In the genomic region with DNA sequence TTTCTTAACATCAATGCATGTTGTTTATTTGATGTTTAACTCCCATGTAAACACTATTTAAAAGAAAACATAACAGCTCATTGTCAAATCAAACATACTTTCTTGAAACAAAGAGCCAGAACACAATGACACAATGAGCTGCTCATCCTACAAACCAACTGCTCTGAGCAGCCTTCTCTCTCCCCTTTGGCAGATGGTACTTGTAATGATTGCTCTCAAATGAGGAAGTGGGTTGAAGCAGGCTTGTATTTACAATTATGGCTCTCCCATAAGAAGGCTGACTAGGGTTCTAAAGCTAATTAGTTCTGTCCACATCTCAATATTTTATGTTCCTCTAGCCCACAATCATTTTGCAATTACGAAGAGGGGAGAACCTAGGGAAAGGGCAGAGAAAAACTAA, we compare ENCODE assay signal across 18 cellular contexts.
A peak's percentile ranks its signal among the peaks of the same experiment; 100 is the strongest.
DNase-seq lines count a peak whose midpoint lies in the region; TF ChIP-seq lines count a peak whose summit lies in the region.
"Had no signal": no experiment of that assay in that cellular context is flagged by ENCODE, and none has a peak within 500 bp of the region (broad histone marks: within the 10 kb centered on the region; RNA-seq: fewer than 3 reads in every experiment).

No MANE protein-coding gene starts in this region.

- POLR2A ChIA-PET in activated CD4-positive, alpha-beta memory T cell treated with anti-CD3 and anti-CD28 coated beads, Interleukin-2, amount 10 ng/mL, durations not matched to agents 7 days and 5 days (lab: Charles Lee), result no interaction called here

- no peak overlapping the region for H3K27ac ChIP-seq in endodermal cell (ENCODE audit: low read depth, low read length)
- H3K27ac ChIP-seq: esophagus muscularis mucosa, left lung, vagina had no signal

- peak; percentile 31 for DNase-seq in DMS53 treated with DMSO at 0.1 percent for 48 hours (lab: John Stamatoyannopoulos, UW; ENCODE audit: unreplicated experiment)
- peak; percentile 27 for DNase-seq in NB4 (ENCODE audit: low read depth)
- peak; percentile 56 for DNase-seq in NCI-H748 (lab: John Stamatoyannopoulos, UW; ENCODE audit: unreplicated experiment)
- no peak for DNase-seq in endodermal cell
- DNase-seq in inferior parietal cortex (ENCODE audit: extremely low spot score), result no peak
- DNase-seq in activated CD4-positive, alpha-beta memory T cell treated with anti-CD3 and anti-CD28 coated beads, Interleukin-2, amount 10 ng/mL, durations not matched to agents 7 days and 5 days, result no peak
- DNase-seq in central memory CD4-positive, alpha-beta T cell, result no peak
- DNase-seq: activated CD4-positive, alpha-beta T cell treated with anti-CD3 and anti-CD28 coated beads, Interleukin-2, amount 50 U/mL, for 4 hours; activated naive CD4-positive, alpha-beta T cell treated with Interleukin-2 at 50 U/mL for 16 hours; activated T-cell treated with anti-CD3 and anti-CD28 coated beads for 4 hours; AML-193; caudate nucleus; left lung; mucosa of descending colon; stimulated activated CD8-positive, alpha-beta memory T cell treated with anti-CD3 and anti-CD28 coated beads, Interleukin-4, amount 100 ng/mL, for 48 hours; substantia nigra had no signal

- TF ChIP-seq CTCF in NB4 (IDR thresholded peaks at IDR 0.05; ENCODE audit: low read depth, low read length) (no peak), endodermal cell (conservative IDR thresholded peaks at IDR 0.05) (no peak)

- no peaks in the 10 kb centered on the region for H3K36me3 ChIP-seq in endodermal cell (ENCODE audit: control insufficient read depth, insufficient read depth, low read length)
- H3K36me3 ChIP-seq: esophagus muscularis mucosa, left lung, vagina had no signal

- H3K27ac Mint-ChIP-seq in endodermal cell, result no peak overlapping the region
- H3K27ac Mint-ChIP-seq in activated CD4-positive, alpha-beta memory T cell treated with anti-CD3 and anti-CD28 coated beads, Interleukin-2, amount 10 ng/mL, durations not matched to agents 7 days and 5 days, result no peak overlapping the region

- H3K27me3 ChIP-seq in endodermal cell (ENCODE audit: control insufficient read depth, insufficient read depth, low read length, poor library complexity, severe bottlenecking), result no peaks in the 10 kb centered on the region
- H3K27me3 ChIP-seq: esophagus muscularis mucosa, left lung, vagina had no signal

- H3K9me3 ChIP-seq in endodermal cell (ENCODE audit: control insufficient read depth, low read length), result peaks cover 4% of the 10 kb centered on the region
- H3K9me3 ChIP-seq: esophagus muscularis mucosa, left lung, vagina had no signal

- no peak overlapping the region for H3K4me3 ChIP-seq in NB4 (ENCODE audit: low read depth, low read length)
- peak overlapping the region; percentile 14 for H3K4me3 ChIP-seq in endodermal cell (ENCODE audit: low read length)
- H3K4me3 ChIP-seq: esophagus muscularis mucosa, left lung, mucosa of descending colon, vagina had no signal

- WGBS in endodermal cell (ENCODE audit: insufficient coverage in 1 of 2, insufficient read length in 1 of 2), 2 experiments, result no CpG with 5 or more reads among the region's 1 CpG

- CTCF ChIA-PET in activated CD4-positive, alpha-beta memory T cell treated with anti-CD3 and anti-CD28 coated beads, Interleukin-2, amount 10 ng/mL, durations not matched to agents 7 days and 5 days (lab: Charles Lee), result no interaction called here

- no peaks in the 10 kb centered on the region for H3K36me3 Mint-ChIP-seq in endodermal cell (ENCODE audit: low read depth)
- H3K36me3 Mint-ChIP-seq in activated CD4-positive, alpha-beta memory T cell treated with anti-CD3 and anti-CD28 coated beads, Interleukin-2, amount 10 ng/mL, durations not matched to agents 7 days and 5 days (ENCODE audit: low read depth), result no peaks in the 10 kb centered on the region

- no peak overlapping the region for H3K9ac ChIP-seq in endodermal cell (ENCODE audit: extremely low read depth, low read length, poor library complexity, severe bottlenecking)

- TF ChIP-seq POLR2A in NB4 (IDR thresholded peaks at IDR 0.05; ENCODE audit: extremely low read depth, insufficient read length), result no peak

- no peak overlapping the region for H3K4me3 Mint-ChIP-seq in endodermal cell
- H3K4me3 Mint-ChIP-seq in activated CD4-positive, alpha-beta memory T cell treated with anti-CD3 and anti-CD28 coated beads, Interleukin-2, amount 10 ng/mL, durations not matched to agents 7 days and 5 days, result no peak overlapping the region

- peaks cover 14% of the 10 kb centered on the region for H3K4me1 Mint-ChIP-seq in endodermal cell
- no peaks in the 10 kb centered on the region for H3K4me1 Mint-ChIP-seq in activated CD4-positive, alpha-beta memory T cell treated with anti-CD3 and anti-CD28 coated beads, Interleukin-2, amount 10 ng/mL, durations not matched to agents 7 days and 5 days

- H3K4me1 ChIP-seq in endodermal cell (ENCODE audit: control insufficient read depth, insufficient read depth, low read length), result peaks cover 6% of the 10 kb centered on the region
- H3K4me1 ChIP-seq: esophagus muscularis mucosa, left lung, vagina had no signal

- H3K9me3 Mint-ChIP-seq in endodermal cell, result no peaks in the 10 kb centered on the region
- H3K9me3 Mint-ChIP-seq in activated CD4-positive, alpha-beta memory T cell treated with anti-CD3 and anti-CD28 coated beads, Interleukin-2, amount 10 ng/mL, durations not matched to agents 7 days and 5 days, result no peaks in the 10 kb centered on the region

- H3K27me3 Mint-ChIP-seq in endodermal cell (ENCODE audit: insufficient read depth), result no peaks in the 10 kb centered on the region
- no peaks in the 10 kb centered on the region for H3K27me3 Mint-ChIP-seq in activated CD4-positive, alpha-beta memory T cell treated with anti-CD3 and anti-CD28 coated beads, Interleukin-2, amount 10 ng/mL, durations not matched to agents 7 days and 5 days

Comparison
In these comparisons a context has a peak if more than half of its experiments do, and no peak if none do; other contexts are left out.
1. DNase-seq: peak in DMS53 treated with DMSO at 0.1 percent for 48 hours (single experiment), NB4 (single experiment) and NCI-H748 (single experiment); none in endodermal cell (single experiment), inferior parietal cortex (single experiment), activated CD4-positive, alpha-beta memory T cell treated with anti-CD3 and anti-CD28 coated beads, Interleukin-2, amount 10 ng/mL, durations not matched to agents 7 days and 5 days (single experiment) and central memory CD4-positive, alpha-beta T cell (single experiment).